Comparison of ENCODE assay signal across 20 cellular contexts in genomic region chr20:15913661-15914060, GRCh38.
"Had no signal": no experiment of that assay in that cellular context is flagged by ENCODE, and none has a peak within 500 bp of the region (broad histone marks: within the 10 kb centered on the region; RNA-seq: fewer than 3 reads in every experiment).

No MANE protein-coding gene starts in this region.

- H3K4me3 ChIP-seq: coronary artery, neural progenitor cell, ovary, spleen, testis, transverse colon had no signal

- H3K27me3 Mint-ChIP-seq: stimulated activated memory B cell treated with anti-CD40 and anti-IgM and Interleukin-4, amounts not matched to agents 10 μg/mL and 1 μg/mL and 100 μg/mL, for 72 hours; stimulated activated naive CD8-positive, alpha-beta T cell treated with anti-CD3 and anti-CD28 coated beads, Interleukin-15, Interleukin-2, amounts not matched to agents 100 ng/mL and 50 ng/mL, for 24 hours had no signal

- H3K4me2 ChIP-seq: neural progenitor cell had no signal

- H3K27ac ChIP-seq: coronary artery, neural progenitor cell, ovary, spleen, testis, transverse colon had no signal

- H3K27ac Mint-ChIP-seq: natural killer cell; neural progenitor cell; stimulated activated memory B cell treated with anti-CD40 and anti-IgM and Interleukin-4, amounts not matched to agents 10 μg/mL and 1 μg/mL and 100 μg/mL, for 72 hours; stimulated activated naive CD8-positive, alpha-beta T cell treated with anti-CD3 and anti-CD28 coated beads, Interleukin-15, Interleukin-2, amounts not matched to agents 100 ng/mL and 50 ng/mL, for 24 hours had no signal

- H2AFZ ChIP-seq: neural progenitor cell had no signal

- H3K9me3 Mint-ChIP-seq: natural killer cell had no signal

- H3K9ac ChIP-seq: neural progenitor cell had no signal

- H3K4me3 Mint-ChIP-seq: natural killer cell; neural progenitor cell; stimulated activated memory B cell treated with anti-CD40 and anti-IgM and Interleukin-4, amounts not matched to agents 10 μg/mL and 1 μg/mL and 100 μg/mL, for 72 hours; stimulated activated naive CD8-positive, alpha-beta T cell treated with anti-CD3 and anti-CD28 coated beads, Interleukin-15, Interleukin-2, amounts not matched to agents 100 ng/mL and 50 ng/mL, for 24 hours had no signal

- DNase-seq: effector CD8-positive, alpha-beta T cell; foreskin melanocyte; head of caudate nucleus; hippocampal formation; left colon; mesendoderm; natural killer cell; nucleus accumbens; ovary; right cardiac atrium; spleen; stimulated activated CD4-positive, alpha-beta T cell treated with anti-CD3 and anti-CD28 coated beads, Interleukin-15, amount 100 ng/mL, for 24 hours; stimulated activated CD4-positive, alpha-beta T cell treated with anti-CD3 and anti-CD28 coated beads, Interleukin-1b, Interleukin-23, amount 100 ng/mL, for 48 hours; stimulated activated CD4-positive, alpha-beta T cell treated with anti-CD3 and anti-CD28 coated beads, Interleukin-4, amount 100 ng/mL, for 24 hours; testis; transverse colon had no signal

- H3K4me1 Mint-ChIP-seq: natural killer cell had no signal

- H3K27me3 ChIP-seq: neural progenitor cell, ovary, spleen, testis, transverse colon had no signal

- H3K9me3 ChIP-seq: ovary, spleen, testis, transverse colon had no signal

- H3K36me3 Mint-ChIP-seq: natural killer cell, neural progenitor cell had no signal

- H3K4me1 ChIP-seq: neural progenitor cell, testis had no signal

- H3K36me3 ChIP-seq: neural progenitor cell, ovary, spleen, transverse colon had no signal
